Comparison of ENCODE assay signal across 1 cellular context in genomic region chr7:44967571-44968446, GRCh38.
TF ChIP-seq lines count a peak whose summit lies in the region.

No MANE protein-coding gene starts in this region.

TF ChIP-seq in HepG2, 621 proteins besides CTCF, POLR2A, EP300 and RAD21 (continued from another document and continues in another):
- TF ChIP-seq, protein P1, sequence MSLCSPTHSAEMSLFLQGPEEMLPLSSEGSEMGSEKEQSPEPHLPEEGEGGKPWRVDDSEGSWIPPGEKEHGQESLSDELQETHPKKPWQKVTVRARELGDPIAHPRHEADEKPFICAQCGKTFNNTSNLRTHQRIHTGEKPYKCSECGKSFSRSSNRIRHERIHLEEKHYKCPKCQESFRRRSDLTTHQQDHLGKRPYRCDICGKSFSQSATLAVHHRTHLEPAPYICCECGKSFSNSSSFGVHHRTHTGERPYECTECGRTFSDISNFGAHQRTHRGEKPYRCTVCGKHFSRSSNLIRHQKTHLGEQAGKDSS (CRISPR knock-in tag; IDR thresholded peaks at IDR 0.05; ENCODE audit: borderline replicate concordance, low read depth), result no peak
- TF ChIP-seq ZNF782 (CRISPR knock-in tag; IDR thresholded peaks at IDR 0.05; ENCODE audit: borderline replicate concordance) (no peak; the same call in 1 of the 2 replicates), PHF8 (CRISPR knock-in tag; IDR thresholded peaks at IDR 0.05) (0 out of 2 replicates have a peak, but pooled peaks have one; percentile 23), KDM5B (CRISPR knock-in tag; IDR thresholded peaks at IDR 0.05; ENCODE audit: borderline replicate concordance) (peak; percentile 71; the same call in 1 of the 2 replicates), KAT7 (CRISPR knock-in tag; IDR thresholded peaks at IDR 0.05; ENCODE audit: borderline replicate concordance) (no peak), ZNF441 (CRISPR knock-in tag; IDR thresholded peaks at IDR 0.05; ENCODE audit: borderline replicate concordance) (no peak), ZNF224 (CRISPR knock-in tag; IDR thresholded peaks at IDR 0.05) (peak; percentile 69; the same call in 1 of the 2 replicates), ARID4A (CRISPR knock-in tag; IDR thresholded peaks at IDR 0.05; ENCODE audit: borderline replicate concordance) (peak; percentile 19; the same call in 1 of the 2 replicates), ZNF20 (CRISPR knock-in tag; IDR thresholded peaks at IDR 0.05) (no peak), MAZ (IDR thresholded peaks at IDR 0.05; ENCODE audit: borderline replicate concordance, low read depth, low read length) (no peak), MAZ (CRISPR knock-in tag; IDR thresholded peaks at IDR 0.05; ENCODE audit: low read depth) (peak; percentile 43; the same call in 1 of the 2 replicates), CEBPB (IDR thresholded peaks at IDR 0.05; ENCODE audit: borderline replicate concordance, low read depth, low read length) (no peak), AHR (CRISPR knock-in tag; IDR thresholded peaks at IDR 0.05) (0 out of 2 replicates have a peak, but pooled peaks have one; percentile 20), SP4 (CRISPR knock-in tag; IDR thresholded peaks at IDR 0.05) (0 out of 2 replicates have a peak, but pooled peaks have one; percentile 27), FOSL2 (CRISPR knock-in tag; IDR thresholded peaks at IDR 0.05) (no peak), ZNF768 (CRISPR knock-in tag; IDR thresholded peaks at IDR 0.05) (peak; percentile 98), ZMYM3 (CRISPR knock-in tag; IDR thresholded peaks at IDR 0.05) (peak; percentile 96), ZNF746 (CRISPR knock-in tag; IDR thresholded peaks at IDR 0.05) (no peak), FOXA3 (CRISPR knock-in tag; IDR thresholded peaks at IDR 0.05) (no peak; the same call in 1 of the 2 replicates), HDAC1 (CRISPR knock-in tag; IDR thresholded peaks at IDR 0.05) (no peak), GABPA (IDR thresholded peaks at IDR 0.05; ENCODE audit: low read depth, low read length) (no peak), GABPA (CRISPR knock-in tag; IDR thresholded peaks at IDR 0.05; ENCODE audit: low read depth) (0 out of 2 replicates have a peak, but pooled peaks have one; percentile 19), ZNF354B (CRISPR knock-in tag; IDR thresholded peaks at IDR 0.05) (no peak), TFDP2 (CRISPR knock-in tag; IDR thresholded peaks at IDR 0.05) (no peak), ADNP (CRISPR knock-in tag; IDR thresholded peaks at IDR 0.05) (peak; percentile 42; the same call in 1 of the 2 replicates), DBP (CRISPR knock-in tag; IDR thresholded peaks at IDR 0.05; ENCODE audit: not compliant biosample characterization) (no peak), ZNF550 (CRISPR knock-in tag; IDR thresholded peaks at IDR 0.05; ENCODE audit: borderline replicate concordance) (no peak), ZNF607 (CRISPR knock-in tag; IDR thresholded peaks at IDR 0.05; ENCODE audit: borderline replicate concordance) (0 out of 2 replicates have a peak, but pooled peaks have one; percentile 42), ZSCAN21 (CRISPR knock-in tag; IDR thresholded peaks at IDR 0.05; ENCODE audit: borderline replicate concordance) (0 out of 2 replicates have a peak, but pooled peaks have one; percentile 49), ZMYM4 (CRISPR knock-in tag; IDR thresholded peaks at IDR 0.05) (no peak), ZFP91 (CRISPR knock-in tag; IDR thresholded peaks at IDR 0.05; ENCODE audit: borderline replicate concordance) (0 out of 2 replicates have a peak, but pooled peaks have one; percentile 67)
- TF ChIP-seq, protein P2, sequence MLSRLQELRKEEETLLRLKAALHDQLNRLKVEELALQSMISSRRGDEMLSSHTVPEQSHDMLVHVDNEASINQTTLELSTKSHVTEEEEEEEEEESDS (CRISPR knock-in tag; IDR thresholded peaks at IDR 0.05; ENCODE audit: borderline replicate concordance), result no peak
- TF ChIP-seq, protein P3, sequence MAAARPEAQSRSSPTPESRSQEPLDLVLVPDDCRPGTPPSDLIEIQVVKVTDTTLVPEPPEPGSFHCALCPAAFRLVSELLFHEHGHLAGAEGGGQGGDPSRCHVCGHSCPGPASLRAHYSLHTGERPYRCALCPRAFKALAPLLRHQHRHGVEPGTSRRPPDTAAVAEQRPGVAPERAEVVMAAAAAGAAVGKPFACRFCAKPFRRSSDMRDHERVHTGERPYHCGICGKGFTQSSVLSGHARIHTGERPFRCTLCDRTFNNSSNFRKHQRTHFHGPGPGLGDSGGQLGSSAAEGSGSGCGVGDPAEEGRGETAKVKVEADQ (CRISPR knock-in tag; IDR thresholded peaks at IDR 0.05; ENCODE audit: borderline replicate concordance), result 0 out of 2 replicates have a peak, but pooled peaks have one; percentile 35
- TF ChIP-seq, protein P4, sequence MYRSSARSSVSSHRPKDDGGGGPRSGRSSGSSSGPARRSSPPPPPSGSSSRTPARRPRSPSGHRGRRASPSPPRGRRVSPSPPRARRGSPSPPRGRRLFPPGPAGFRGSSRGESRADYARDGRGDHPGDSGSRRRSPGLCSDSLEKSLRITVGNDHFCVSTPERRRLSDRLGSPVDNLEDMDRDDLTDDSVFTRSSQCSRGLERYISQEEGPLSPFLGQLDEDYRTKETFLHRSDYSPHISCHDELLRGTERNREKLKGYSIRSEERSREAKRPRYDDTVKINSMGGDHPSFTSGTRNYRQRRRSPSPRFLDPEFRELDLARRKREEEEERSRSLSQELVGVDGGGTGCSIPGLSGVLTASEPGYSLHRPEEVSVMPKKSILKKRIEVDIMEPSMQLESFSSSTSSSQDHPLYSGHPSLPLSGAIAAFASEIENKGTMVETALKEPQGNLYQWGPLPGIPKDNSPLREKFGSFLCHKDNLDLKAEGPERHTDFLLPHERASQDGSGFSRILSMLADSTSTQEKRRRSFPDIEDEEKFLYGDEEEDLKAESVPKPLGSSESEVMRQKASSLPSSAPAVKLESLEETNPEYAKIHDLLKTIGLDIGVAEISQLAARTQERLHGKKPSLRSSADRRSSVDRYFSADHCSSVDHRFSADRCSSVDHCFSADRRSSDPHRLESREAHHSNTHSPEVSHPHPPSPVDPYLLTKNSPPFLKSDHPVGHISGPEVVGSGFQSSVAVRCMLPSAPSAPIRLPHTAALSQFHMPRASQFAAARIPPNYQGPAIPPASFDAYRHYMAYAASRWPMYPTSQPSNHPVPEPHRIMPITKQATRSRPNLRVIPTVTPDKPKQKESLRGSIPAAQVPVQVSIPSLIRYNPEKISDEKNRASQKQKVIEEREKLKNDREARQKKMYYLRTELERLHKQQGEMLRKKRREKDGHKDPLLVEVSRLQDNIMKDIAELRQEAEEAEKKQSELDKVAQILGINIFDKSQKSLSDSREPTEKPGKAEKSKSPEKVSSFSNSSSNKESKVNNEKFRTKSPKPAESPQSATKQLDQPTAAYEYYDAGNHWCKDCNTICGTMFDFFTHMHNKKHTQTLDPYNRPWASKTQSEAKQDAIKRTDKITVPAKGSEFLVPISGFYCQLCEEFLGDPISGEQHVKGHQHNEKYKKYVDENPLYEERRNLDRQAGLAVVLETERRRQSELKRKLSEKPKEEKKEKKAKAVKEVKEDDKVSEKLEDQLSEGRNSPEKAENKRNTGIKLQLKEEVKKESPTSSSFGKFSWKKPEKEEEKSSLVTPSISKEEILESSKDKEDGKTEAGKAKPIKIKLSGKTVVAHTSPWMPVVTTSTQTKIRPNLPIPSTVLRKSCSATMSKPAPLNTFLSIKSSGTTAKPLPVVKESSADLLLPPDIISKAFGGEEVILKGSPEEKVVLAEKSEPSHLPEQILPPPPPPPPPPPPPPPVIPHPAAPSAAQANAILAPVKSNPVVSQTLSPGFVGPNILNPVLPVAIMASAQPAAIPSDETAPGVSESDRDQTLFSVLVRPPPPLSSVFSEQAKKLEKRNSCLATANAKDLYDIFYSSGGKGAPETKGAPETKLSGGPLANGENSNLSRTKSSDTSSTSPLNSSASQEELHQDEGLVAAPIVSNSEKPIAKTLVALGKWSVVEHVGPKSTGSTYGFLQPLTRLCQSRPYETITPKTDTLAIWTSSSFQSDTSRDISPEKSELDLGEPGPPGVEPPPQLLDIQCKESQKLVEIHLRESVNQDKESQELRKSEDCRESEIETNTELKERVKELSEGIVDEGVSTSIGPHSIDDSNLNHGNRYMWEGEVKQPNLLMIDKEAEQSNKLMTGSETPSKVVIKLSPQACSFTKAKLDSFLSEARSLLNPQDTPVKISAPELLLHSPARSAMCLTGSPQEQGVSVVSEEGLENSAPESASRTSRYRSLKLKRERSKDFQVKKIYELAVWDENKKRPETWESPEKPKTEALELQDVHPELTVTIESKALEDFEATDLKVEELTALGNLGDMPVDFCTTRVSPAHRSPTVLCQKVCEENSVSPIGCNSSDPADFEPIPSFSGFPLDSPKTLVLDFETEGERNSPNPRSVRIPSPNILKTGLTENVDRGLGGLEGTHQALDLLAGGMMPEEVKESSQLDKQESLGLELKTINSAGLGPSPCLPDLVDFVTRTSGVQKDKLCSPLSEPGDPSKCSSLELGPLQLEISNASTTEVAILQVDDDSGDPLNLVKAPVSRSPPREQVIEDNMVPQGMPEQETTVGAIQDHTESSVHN (CRISPR knock-in tag; IDR thresholded peaks at IDR 0.05), result no peak
- TF ChIP-seq, protein P5, sequence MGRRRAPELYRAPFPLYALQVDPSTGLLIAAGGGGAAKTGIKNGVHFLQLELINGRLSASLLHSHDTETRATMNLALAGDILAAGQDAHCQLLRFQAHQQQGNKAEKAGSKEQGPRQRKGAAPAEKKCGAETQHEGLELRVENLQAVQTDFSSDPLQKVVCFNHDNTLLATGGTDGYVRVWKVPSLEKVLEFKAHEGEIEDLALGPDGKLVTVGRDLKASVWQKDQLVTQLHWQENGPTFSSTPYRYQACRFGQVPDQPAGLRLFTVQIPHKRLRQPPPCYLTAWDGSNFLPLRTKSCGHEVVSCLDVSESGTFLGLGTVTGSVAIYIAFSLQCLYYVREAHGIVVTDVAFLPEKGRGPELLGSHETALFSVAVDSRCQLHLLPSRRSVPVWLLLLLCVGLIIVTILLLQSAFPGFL (CRISPR knock-in tag; IDR thresholded peaks at IDR 0.05), result no peak
